14 cellular contexts compared by ENCODE assay signal in genomic region chr3:10352146-10352911, GRCh38. TPM values are rescaled to one million over a fixed set of nuclear protein-coding genes. Genes with fewer than 3 reads are reported as not detected.
DNase-seq lines count a peak whose midpoint lies in the region; ATAC-seq and TF ChIP-seq lines count a peak whose summit lies in the region.
"Had no signal": no experiment of that assay in that cellular context is flagged by ENCODE, and none has a peak within 500 bp of the region (broad histone marks: within the 10 kb centered on the region; RNA-seq: fewer than 3 reads in every experiment).

No MANE protein-coding gene starts in this region.

- TF ChIP-seq EP300 in SK-N-SH (IDR thresholded peaks at IDR 0.05; ENCODE audit: borderline replicate concordance in 1 of 2, low read depth in 1 of 2, low read length in 1 of 2), result no peak

- TF ChIP-seq RAD21 in SK-N-SH (IDR thresholded peaks at IDR 0.05; ENCODE audit: low read length), result no peak

- peak overlapping the region; percentile 58 for H3K27ac Mint-ChIP-seq in nephron progenitor cell
- H3K27ac Mint-ChIP-seq: activated T-cell treated with anti-CD3 and anti-CD28 coated beads, Interleukin-2, amount 50 U/mL, for 72 hours; immature natural killer cell had no signal

- H3K36me3 Mint-ChIP-seq in nephron progenitor cell (ENCODE audit: low read depth), result no peaks in the 10 kb centered on the region
- H3K36me3 Mint-ChIP-seq: immature natural killer cell had no signal

- H3K27me3 Mint-ChIP-seq in nephron progenitor cell (ENCODE audit: low read depth, poor library complexity), result peaks cover 21% of the 10 kb centered on the region

- no peaks in the 10 kb centered on the region for H3K9me2 ChIP-seq in SK-N-SH

- in situ Hi-C loops in Caki2 (cut with HindIII; ENCODE audit: low pct_unique_long_range_greater_than_20kb, low sequenced_read_pairs), result no loop called here

- H3K27ac ChIP-seq in SJCRH30 (no peak overlapping the region), SK-N-SH (ENCODE audit: low read depth in 2 of 2, low read length in 1 of 2) (no peak overlapping the region)
- H3K27ac ChIP-seq: breast epithelium had no signal

- CTCF ChIA-PET in SK-N-SH (lab: Yijun Ruan, JAX), result interaction anchor here (1.1 to 4.4 kb wide), 5 partner anchors 8 to 386 kb away, joined by 3 to 35 read pairs (median 6); no protein-coding TSS in a partner anchor

- H3K4me1 Mint-ChIP-seq in nephron progenitor cell, result peaks cover 60% of the 10 kb centered on the region
- H3K4me1 Mint-ChIP-seq: immature natural killer cell had no signal

- ATAC-seq in GM21576 (IDR thresholded peaks at IDR 0.05; ENCODE audit: unreplicated experiment), result no peak
- ATAC-seq: activated T-cell treated with anti-CD3 and anti-CD28 coated beads, Interleukin-2, amount 50 U/mL, for 72 hours had no signal

- DNase-seq in Caki2 (ENCODE audit: low read depth), result peak; percentile 78
- peak; percentile 32 to 37 for DNase-seq in SJCRH30
- peak; percentile 43 for DNase-seq in epithelial cell of esophagus (ENCODE audit: low read depth)
- DNase-seq in nephron progenitor cell, result peak; percentile 23
- no peak for DNase-seq in stimulated activated CD8-positive, alpha-beta memory T cell treated with anti-CD3 and anti-CD28 coated beads, Interleukin-4, amount 100 ng/mL, for 48 hours
- DNase-seq in DMS 273 treated with DMSO at 0.1 percent for 48 hours (lab: John Stamatoyannopoulos, UW), result no peak
- no peak for DNase-seq in SK-N-SH
- DNase-seq: activated CD4-positive, CD25-positive, alpha-beta regulatory T cell; activated T-cell treated with anti-CD3 and anti-CD28 coated beads, Interleukin-2, amount 50 U/mL, for 72 hours; GOT3; immature natural killer cell had no signal

- H3K9me3 ChIP-seq in SJCRH30 (replicated peaks) (no peaks in the 10 kb centered on the region), SK-N-SH (no peaks in the 10 kb centered on the region)
- H3K9me3 ChIP-seq: breast epithelium had no signal

- H3K36me3 ChIP-seq in SJCRH30 (no peaks in the 10 kb centered on the region), SK-N-SH (replicated peaks in 1 of 2; ENCODE audit: control insufficient read depth in 1 of 2, insufficient read depth in 2 of 2, low read length in 1 of 2) (no peaks in the 10 kb centered on the region)
- H3K36me3 ChIP-seq: breast epithelium had no signal

- no peaks in the 10 kb centered on the region for H3K9me3 Mint-ChIP-seq in nephron progenitor cell
- H3K9me3 Mint-ChIP-seq: activated T-cell treated with anti-CD3 and anti-CD28 coated beads, Interleukin-2, amount 50 U/mL, for 72 hours; immature natural killer cell had no signal

- H3K4me3 Mint-ChIP-seq in nephron progenitor cell, result no peak overlapping the region
- H3K4me3 Mint-ChIP-seq: activated T-cell treated with anti-CD3 and anti-CD28 coated beads, Interleukin-2, amount 50 U/mL, for 72 hours; immature natural killer cell had no signal

- POLR2A ChIA-PET in SK-N-SH (lab: Yijun Ruan, JAX), result no interaction called here

- no peak overlapping the region for H3K9ac ChIP-seq in SK-N-SH

- H3K27me3 ChIP-seq in SJCRH30, result no peaks in the 10 kb centered on the region; the same call in 1 of the 2 replicates
- H3K27me3 ChIP-seq in SK-N-SH (ENCODE audit: insufficient read depth), result no peaks in the 10 kb centered on the region; the same call in 1 of the 2 replicates
- H3K27me3 ChIP-seq: breast epithelium had no signal

- no peaks in the 10 kb centered on the region for H4K20me1 ChIP-seq in SK-N-SH (ENCODE audit: insufficient read depth)

- H3K4me2 ChIP-seq in SK-N-SH, result no peak overlapping the region

- H2AFZ ChIP-seq in SK-N-SH (ENCODE audit: low read depth), result no peak overlapping the region

- H3F3A ChIP-seq in SK-N-SH (replicated peaks; ENCODE audit: insufficient read depth), result no peaks in the 10 kb centered on the region

- TF ChIP-seq CTCF in epithelial cell of esophagus (IDR thresholded peaks at IDR 0.05; ENCODE audit: insufficient read depth, low read depth, low read length, missing control alignments) (no peak), nephron progenitor cell (IDR thresholded peaks at IDR 0.05) (no peak), SK-N-SH (IDR thresholded peaks at IDR 0.05) (no peak)

- no peak overlapping the region for H3K4me3 ChIP-seq in SJCRH30
- H3K4me3 ChIP-seq in epithelial cell of esophagus (ENCODE audit: low read length), result no peak overlapping the region
- H3K4me3 ChIP-seq in SK-N-SH (ENCODE audit: low read depth in 2 of 2, low read length in 1 of 2), result no peak overlapping the region
- H3K4me3 ChIP-seq: breast epithelium had no signal

- H3K79me2 ChIP-seq in SK-N-SH (ENCODE audit: insufficient read depth), result no peaks in the 10 kb centered on the region

- H3K4me1 ChIP-seq in SJCRH30 (peaks cover 17% of the 10 kb centered on the region; the same call in 1 of the 2 replicates), SK-N-SH (ENCODE audit: control insufficient read depth in 1 of 2, insufficient read depth in 2 of 2, low read depth in 1 of 2, low read length in 1 of 2) (peaks cover 8 to 46% of the 10 kb centered on the region in 2 experiments; a peak in 3 of 4 replicates)
- H3K4me1 ChIP-seq: breast epithelium had no signal

- WGBS in SK-N-SH (ENCODE audit: low lambda C conversion rate), result 50% methylated on average over 10 of the region's 14 CpGs

TF ChIP-seq in SK-N-SH, 30 proteins besides CTCF, POLR2A, EP300 and RAD21:
- TF ChIP-seq FOXJ3 (CRISPR knock-in tag; IDR thresholded peaks at IDR 0.05) (no peak), PBX3 (IDR thresholded peaks at IDR 0.05) (no peak), TAF1 (IDR thresholded peaks at IDR 0.05; ENCODE audit: borderline replicate concordance, low read depth, low read length) (no peak), CHD2 (IDR thresholded peaks at IDR 0.05; ENCODE audit: low read length, partially characterized antibody) (no peak), TCF12 (IDR thresholded peaks at IDR 0.05) (no peak), NRF1 (IDR thresholded peaks at IDR 0.05; ENCODE audit: low read depth, low read length) (no peak), NFIC (IDR thresholded peaks at IDR 0.05; ENCODE audit: borderline replicate concordance) (no peak), REST (IDR thresholded peaks at IDR 0.05; ENCODE audit: low read depth, low read length) (no peak), RXRA (IDR thresholded peaks at IDR 0.05; ENCODE audit: borderline replicate concordance, low read depth) (no peak), EZH2phosphoT487 (IDR thresholded peaks at IDR 0.05; ENCODE audit: borderline replicate concordance, low read depth) (no peak), SMC3 (IDR thresholded peaks at IDR 0.05; ENCODE audit: low read depth, low read length) (no peak), MXI1 (IDR thresholded peaks at IDR 0.05; ENCODE audit: low read depth, low read length) (no peak), USF1 (IDR thresholded peaks at IDR 0.05; ENCODE audit: borderline replicate concordance, low read depth) (no peak)

RNA-seq across cellular contexts. Expression of gene SEC13, which starts 31.4 kb away (rescaled TPM):
- total RNA-seq in Caki2 (2014; rRNA removed; shearing (Covaris generic); ENCODE audit: low replicate concordance), result 190 and 236 TPM in 2 replicates
- total RNA-seq in SJCRH30 (2014; rRNA removed; shearing (Covaris generic)), result 127 and 134 TPM in 2 replicates
- 198 and 215 TPM in 2 replicates for polyA plus RNA-seq in SK-N-SH (2012; rRNA removed)
- 114 and 157 TPM in 2 replicates for polyA plus RNA-seq in SK-N-SH (2012; cell fraction: cytosol; rRNA removed)
- 214 and 216 TPM in 2 replicates for polyA plus RNA-seq in SK-N-SH (2012; cell fraction: nucleus; rRNA removed)

RNA-seq across cellular contexts. Expression of gene GHRL, which starts 59.6 kb away (rescaled TPM):
- total RNA-seq in Caki2 (2014; rRNA removed; shearing (Covaris generic); ENCODE audit: low replicate concordance), result not detected in 2 replicates
- total RNA-seq in SJCRH30 (2014; rRNA removed; shearing (Covaris generic)), result not detected in 2 replicates
- polyA plus RNA-seq in SK-N-SH (2012; rRNA removed), result not detected in 2 replicates
- not detected in 2 replicates for polyA plus RNA-seq in SK-N-SH (2012; cell fraction: cytosol; rRNA removed)
- 0.29 and 0.31 TPM in 2 replicates for polyA plus RNA-seq in SK-N-SH (2012; cell fraction: nucleus; rRNA removed)
- total RNA-seq: epithelial cell of proximal tubule had no signal

Comparison
In these comparisons a context has a peak if more than half of its experiments do, and no peak if none do; other contexts are left out.
1. DNase-seq: peak in Caki2 (single experiment), SJCRH30 (2 of 2), epithelial cell of esophagus (single experiment) and nephron progenitor cell (single experiment); none in stimulated activated CD8-positive, alpha-beta memory T cell treated with anti-CD3 and anti-CD28 coated beads, Interleukin-4, amount 100 ng/mL, for 48 hours (single experiment), DMS 273 treated with DMSO at 0.1 percent for 48 hours (single experiment) and SK-N-SH (single experiment).